ENCODE assay signal across 8 cellular contexts in the genomic region with DNA sequence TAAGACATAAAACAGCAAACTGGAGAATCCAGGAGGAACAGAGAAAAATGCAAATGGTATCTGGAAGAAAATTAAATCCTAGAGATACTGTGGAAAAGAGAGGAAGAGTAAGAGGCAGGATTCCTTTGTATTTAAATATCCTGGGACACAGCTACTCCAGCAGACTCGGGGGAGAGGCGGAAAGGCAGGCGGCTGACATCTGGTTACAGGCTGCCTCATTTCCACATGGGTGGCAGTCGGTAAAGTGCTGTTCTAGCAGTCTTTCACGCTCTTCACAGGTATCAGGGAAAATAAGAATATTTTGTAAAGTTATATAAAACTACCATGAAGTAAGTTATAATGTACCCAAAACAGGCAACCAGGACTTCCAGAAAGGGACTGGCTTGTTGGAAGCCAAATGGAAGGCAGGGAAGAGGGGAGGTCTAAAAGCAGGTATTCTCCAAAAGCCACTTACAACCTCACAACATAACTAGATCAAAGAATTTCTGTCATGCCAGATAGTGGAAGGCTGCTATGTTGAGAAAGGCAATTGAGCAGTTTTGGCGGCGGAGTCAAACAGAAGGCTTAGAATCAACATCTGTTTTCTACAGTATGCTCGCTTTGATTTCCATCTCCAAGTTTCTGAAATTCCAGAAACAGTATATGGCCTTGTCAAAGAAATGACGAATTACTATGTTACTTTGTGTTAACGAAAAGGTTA. TPM values are rescaled to one million over a fixed set of nuclear protein-coding genes. Genes with fewer than 3 reads are reported as not detected.
DNase-seq lines count a peak whose midpoint lies in the region; ATAC-seq and TF ChIP-seq lines count a peak whose summit lies in the region.

No MANE protein-coding gene starts in this region.

- H3K4me1 Mint-ChIP-seq in activated T-cell treated with anti-CD3 and anti-CD28 coated beads, Interleukin-2, amount 50 U/mL, for 24 hours (ENCODE audit: low read depth), result peaks cover 28% of the 10 kb centered on the region

- dilution Hi-C loops in mammary epithelial cell (cut with HindIII; ENCODE audit: low sequenced_read_pairs), result no loop called here

- H3K27ac Mint-ChIP-seq in activated T-cell treated with anti-CD3 and anti-CD28 coated beads, Interleukin-2, amount 50 U/mL, for 24 hours, result peak overlapping the region; percentile 76

- CTCF ChIA-PET in mammary epithelial cell (lab: Charles Lee; ENCODE audit: low non-redundant PET), result no interaction called here

- H3K9ac ChIP-seq in mammary epithelial cell (ENCODE audit: insufficient read depth, low read length), result no peak overlapping the region

- no peak for DNase-seq in activated T-cell treated with anti-CD3 and anti-CD28 coated beads, Interleukin-2, amount 50 U/mL, for 24 hours
- no peak for DNase-seq in activated T-cell treated with anti-CD3 and anti-CD28 coated beads, Interleukin-2, amount 50 U/mL, for 48 hours
- DNase-seq in mammary epithelial cell, result no peak
- peak; percentile 19 for DNase-seq in medulla oblongata (ENCODE audit: extremely low spot score)
- no peak for DNase-seq in tibial artery
- no peak for DNase-seq in KBM-7
- no peak for DNase-seq in EL

- peak overlapping the region; percentile 98 for H2AFZ ChIP-seq in mammary epithelial cell (ENCODE audit: low read depth, low read length)

- peaks cover 18% of the 10 kb centered on the region for H3K4me1 ChIP-seq in mammary epithelial cell (ENCODE audit: insufficient read depth, low read length)
- peaks cover 0 to 20% (median 9%) of the 10 kb centered on the region in 4 donors for H3K4me1 ChIP-seq in tibial artery

- H3K4me3 Mint-ChIP-seq in activated T-cell treated with anti-CD3 and anti-CD28 coated beads, Interleukin-2, amount 50 U/mL, for 24 hours, result peak overlapping the region; percentile 78

- H3K27me3 ChIP-seq in mammary epithelial cell (ENCODE audit: insufficient read depth, low read length) (peaks cover 8% of the 10 kb centered on the region), tibial artery (no peaks in the 10 kb centered on the region)

- H3K36me3 ChIP-seq in mammary epithelial cell (ENCODE audit: insufficient read depth, low read length) (no peaks in the 10 kb centered on the region), tibial artery (no peaks in the 10 kb centered on the region)

- peaks cover 22% of the 10 kb centered on the region for H3K36me3 Mint-ChIP-seq in activated T-cell treated with anti-CD3 and anti-CD28 coated beads, Interleukin-2, amount 50 U/mL, for 24 hours (ENCODE audit: low read depth)

- TF ChIP-seq CTCF in mammary epithelial cell (conservative IDR thresholded peaks at IDR 0.05 in 1 of 2, IDR thresholded peaks at IDR 0.05 in 1 of 2; ENCODE audit: extremely low read depth in 1 of 2, insufficient read depth in 1 of 2, low read depth in 1 of 2, low read length in 2 of 2) (no peak), tibial artery (IDR thresholded peaks at IDR 0.05) (no peak)

- in situ Hi-C loops in mammary epithelial cell (cut with MboI; ENCODE audit: low sequenced_read_pairs in 2 of 2), result no loop called here
- in situ Hi-C loops in KBM-7 (cut with MboI; ENCODE audit: low pct_unique_long_range_greater_than_20kb, low sequenced_read_pairs), result no loop called here

- peak overlapping the region; percentile 100 for H3K4me2 ChIP-seq in mammary epithelial cell (ENCODE audit: insufficient read depth, low read depth, low read length)

- WGBS in mammary epithelial cell (ENCODE audit: low coverage, missing lambda C conversion rate), result 76% methylated on average over 10 of the region's 10 CpGs

- peaks cover 27% of the 10 kb centered on the region for H3K9me3 Mint-ChIP-seq in activated T-cell treated with anti-CD3 and anti-CD28 coated beads, Interleukin-2, amount 50 U/mL, for 24 hours

- intact Hi-C loops in mammary epithelial cell (cut with micrococcal nuclease), result loop anchor here (5.0 kb wide), 1 partner anchor 173 kb away; no protein-coding TSS in a partner anchor
- intact Hi-C loops in tibial artery (cut with DNase I; ENCODE audit: low total_unique reads), result loop anchor here (5.0 to 10.0 kb wide), 4 partner anchors 48 to 653 kb away; partner anchors contain the start of gene HERC5

- peak overlapping the region in 2 of 3 experiments; percentile 70 to 76 for H3K4me3 ChIP-seq in mammary epithelial cell (replicated peaks in 1 of 3; ENCODE audit: insufficient read depth in 1 of 3, low read depth in 2 of 3, low read length in 3 of 3)
- peak overlapping the region; percentile 67 to 76 for H3K4me3 ChIP-seq in tibial artery

- H3K27ac ChIP-seq in mammary epithelial cell (ENCODE audit: insufficient read depth, low read depth, low read length) (no peak overlapping the region), tibial artery (peak overlapping the region; percentile 76 to 79)

- no TSS peak for BruUV-seq in mammary epithelial cell (replicated peaks; lab: Mats Ljungman, UMichigan)

- H4K20me1 ChIP-seq in mammary epithelial cell (ENCODE audit: insufficient read depth, low read length), result no peaks in the 10 kb centered on the region

- no peak for ATAC-seq in GM18520 (IDR thresholded peaks at IDR 0.05; ENCODE audit: unreplicated experiment)

- peaks cover 21% of the 10 kb centered on the region for H3K27me3 Mint-ChIP-seq in activated T-cell treated with anti-CD3 and anti-CD28 coated beads, Interleukin-2, amount 50 U/mL, for 24 hours

- peaks cover 16% of the 10 kb centered on the region for H3K79me2 ChIP-seq in mammary epithelial cell (ENCODE audit: insufficient read depth, low read length)

- no peaks in the 10 kb centered on the region for H3K9me3 ChIP-seq in mammary epithelial cell (replicated peaks; ENCODE audit: insufficient read depth, low read length)
- H3K9me3 ChIP-seq in tibial artery, result no peaks in the 10 kb centered on the region

RNA-seq across cellular contexts. Expression of gene TIGD2, which starts 1.3 kb away (rescaled TPM):
- total RNA-seq in mammary epithelial cell, result 10 to 100 TPM; 14.7 to 14.8 TPM
- polyA plus RNA-seq in mammary epithelial cell, result 3.4 TPM
- polyA minus RNA-seq in mammary epithelial cell, result 2.3 TPM

RNA-seq across cellular contexts. Expression of gene FAM13A, which starts 53.0 kb away (rescaled TPM):
- total RNA-seq in mammary epithelial cell, result 10 to 100 TPM in 1 of 2 donors, 1 to 10 TPM in 1; 7.8 to 12.8 TPM
- 4.7 TPM for polyA plus RNA-seq in mammary epithelial cell
- polyA minus RNA-seq in mammary epithelial cell, result 12.5 TPM
